14 cellular contexts compared by ENCODE assay signal in genomic region chr7:128217972-128218652, GRCh38. TPM values are rescaled to one million over a fixed set of nuclear protein-coding genes. Genes with fewer than 3 reads are reported as not detected.
DNase-seq lines count a peak whose midpoint lies in the region; ATAC-seq and TF ChIP-seq lines count a peak whose summit lies in the region.
"Had no signal": no experiment of that assay in that cellular context is flagged by ENCODE, and none has a peak within 500 bp of the region (broad histone marks: within the 10 kb centered on the region; RNA-seq: fewer than 3 reads in every experiment).

No MANE protein-coding gene starts in this region.

- DNase-seq in NCI-H2171 treated with DMSO at 0.1 percent for 48 hours (lab: John Stamatoyannopoulos, UW) (peak; percentile 35), NCI-H2171 (lab: John Stamatoyannopoulos, UW) (no peak), NAMALWA (ENCODE audit: low spot score) (peak; percentile 40), mammary epithelial cell (no peak), retinal pigment epithelial cell (ENCODE audit: low read depth) (no peak), NCI-H2196 treated with DMSO at 0.1 percent for 48 hours (lab: John Stamatoyannopoulos, UW; ENCODE audit: unreplicated experiment) (no peak)
- no peak for DNase-seq in stimulated activated CD4-positive, alpha-beta T cell treated with anti-CD3 and anti-CD28 coated beads, Interleukin-2, amount 100 ng/mL, for 24 hours
- DNase-seq: activated CD4-positive, CD25-positive, alpha-beta regulatory T cell treated with anti-CD3 and anti-CD28 coated beads, Interleukin-2, amount 50 U/mL, for 72 hours; cerebellar nuclear complex; lower lobe of right lung had no signal

- no peaks in the 10 kb centered on the region for H3K36me3 ChIP-seq in mammary epithelial cell (ENCODE audit: insufficient read depth, low read length)
- H3K36me3 ChIP-seq: lower lobe of right lung, vagina had no signal

- H3K4me2 ChIP-seq in mammary epithelial cell (ENCODE audit: insufficient read depth, low read depth, low read length), result peak overlapping the region; percentile 69

- peak overlapping the region; percentile 59 for H2AFZ ChIP-seq in mammary epithelial cell (ENCODE audit: low read depth, low read length)

- no peaks in the 10 kb centered on the region for H3K79me2 ChIP-seq in mammary epithelial cell (ENCODE audit: insufficient read depth, low read length)

- dilution Hi-C loops in mammary epithelial cell (cut with HindIII; ENCODE audit: low sequenced_read_pairs), result loop anchor here (5.0 to 25.0 kb wide), 2 partner anchors 34 to 506 kb away; no protein-coding TSS in a partner anchor

- H3K4me3 ChIP-seq in mammary epithelial cell (replicated peaks in 1 of 3; ENCODE audit: insufficient read depth in 1 of 3, low read depth in 2 of 3, low read length in 3 of 3) (no peak overlapping the region), retinal pigment epithelial cell (ENCODE audit: low read length) (no peak overlapping the region)
- H3K4me3 ChIP-seq: lower lobe of right lung, vagina had no signal

- intact Hi-C loops in mammary epithelial cell (cut with micrococcal nuclease), result loop anchor here (2.0 kb wide), 1 partner anchor 105 kb away; no protein-coding TSS in a partner anchor

- no peaks in the 10 kb centered on the region for H3K27me3 ChIP-seq in mammary epithelial cell (ENCODE audit: insufficient read depth, low read length)
- H3K27me3 ChIP-seq: vagina had no signal

- H4K20me1 ChIP-seq in mammary epithelial cell (ENCODE audit: insufficient read depth, low read length), result no peaks in the 10 kb centered on the region

- TF ChIP-seq CTCF in mammary epithelial cell (conservative IDR thresholded peaks at IDR 0.05 in 1 of 2, IDR thresholded peaks at IDR 0.05 in 1 of 2; ENCODE audit: extremely low read depth in 1 of 2, insufficient read depth in 1 of 2, low read depth in 1 of 2, low read length in 2 of 2) (peak in 1 of 2 donors; percentile 16), retinal pigment epithelial cell (conservative IDR thresholded peaks at IDR 0.05; ENCODE audit: low read depth, low read length) (peak; percentile 41)

- peak overlapping the region; percentile 92 for H3K27ac ChIP-seq in mammary epithelial cell (ENCODE audit: insufficient read depth, low read depth, low read length)
- H3K27ac ChIP-seq: lower lobe of right lung, vagina had no signal

- in situ Hi-C loops in mammary epithelial cell (cut with MboI; ENCODE audit: low sequenced_read_pairs in 2 of 2), result loop anchor here in 1 of 2 donors (25.0 kb wide), 1 partner anchor 506 kb away; no protein-coding TSS in a partner anchor

- CTCF ChIA-PET in mammary epithelial cell (lab: Charles Lee; ENCODE audit: low non-redundant PET), result no interaction called here

- peak overlapping the region; percentile 24 for H3K9ac ChIP-seq in mammary epithelial cell (ENCODE audit: insufficient read depth, low read length)

- H3K9me3 ChIP-seq in mammary epithelial cell (replicated peaks; ENCODE audit: insufficient read depth, low read length), result no peaks in the 10 kb centered on the region
- H3K9me3 ChIP-seq: lower lobe of right lung, vagina had no signal

- no peak for ATAC-seq in GM18909 (IDR thresholded peaks at IDR 0.05; ENCODE audit: poor library complexity, unreplicated experiment)

- peaks cover 52% of the 10 kb centered on the region for H3K4me1 ChIP-seq in mammary epithelial cell (ENCODE audit: insufficient read depth, low read length)
- H3K4me1 ChIP-seq: lower lobe of right lung, vagina had no signal

- 81% methylated on average over 9 of the region's 9 CpGs for WGBS in mammary epithelial cell (ENCODE audit: low coverage, missing lambda C conversion rate)

- no TSS peak for BruUV-seq in mammary epithelial cell (replicated peaks; lab: Mats Ljungman, UMichigan)

RNA-seq across cellular contexts. Expression of gene LEP, which starts 23.0 kb away (rescaled TPM):
- 1 to 10 TPM in 1 of 2 donors, not detected in 1; 1.0 TPM for total RNA-seq in mammary epithelial cell
- polyA plus RNA-seq in mammary epithelial cell, result 0.03 TPM
- not detected for polyA minus RNA-seq in mammary epithelial cell
- total RNA-seq: lower lobe of right lung, renal cortical epithelial cell, RPMI7951 had no signal

Comparison
In these comparisons a context has a peak if more than half of its experiments do, and no peak if none do; other contexts are left out.
1. DNase-seq: peak in NCI-H2171 treated with DMSO at 0.1 percent for 48 hours (single experiment) and NAMALWA (single experiment); none in NCI-H2171 (single experiment), mammary epithelial cell (single experiment), retinal pigment epithelial cell (single experiment), NCI-H2196 treated with DMSO at 0.1 percent for 48 hours (single experiment) and stimulated activated CD4-positive, alpha-beta T cell treated with anti-CD3 and anti-CD28 coated beads, Interleukin-2, amount 100 ng/mL, for 24 hours (0 of 2).